Comparison of ENCODE assay signal across 22 cellular contexts in genomic region chr7:110156511-110156910, GRCh38.
"Had no signal": no experiment of that assay in that cellular context is flagged by ENCODE, and none has a peak within 500 bp of the region (broad histone marks: within the 10 kb centered on the region; RNA-seq: fewer than 3 reads in every experiment).

No MANE protein-coding gene starts in this region.

- H3K9me2 ChIP-seq: SK-N-SH had no signal

- H3K9ac ChIP-seq: KMS-11, SK-N-SH had no signal

- H3K27ac ChIP-seq: KMS-11 had no signal

- H3K9me3 ChIP-seq: SK-N-SH had no signal

- H3K4me2 ChIP-seq: KMS-11, SK-N-SH had no signal

- DNase-seq: IMR-90, Kasumi-1, MM.1S, MV-4-11, NCI-H1048, NCI-H1105 treated with DMSO at 0.1 percent for 48 hours, NCI-H1417 treated with DMSO at 0.1 percent for 48 hours, NCI-H146, NCI-H1694 treated with DMSO at 0.1 percent for 48 hours, NCI-H1930, NCI-H2081, NCI-H2107, NCI-H345, NCI-H446 treated with DMSO at 0.1 percent for 48 hours, NCI-H510A treated with DMSO at 0.1 percent for 48 hours, NCI-H526, RPMI8226, SHP77, SK-N-SH, SW 1271, T-cell had no signal
